Comparison of ENCODE assay signal across 14 cellular contexts in genomic region chr3:194824100-194824499, GRCh38.
"Had no signal": no experiment of that assay in that cellular context is flagged by ENCODE, and none has a peak within 500 bp of the region (broad histone marks: within the 10 kb centered on the region; RNA-seq: fewer than 3 reads in every experiment).

No MANE protein-coding gene starts in this region.

- H3K4me1 ChIP-seq: body of pancreas had no signal

- H3K27ac ChIP-seq: body of pancreas, epithelial cell of prostate, WERI-Rb-1 had no signal

- DNase-seq: activated CD4-positive, alpha-beta memory T cell treated with anti-CD3 and anti-CD28 coated beads for 36 hours; activated effector memory CD4-positive, alpha-beta T cell treated with Interleukin-2 at 50 U/mL for 16 hours; activated T-cell treated with anti-CD3 and anti-CD28 coated beads, Interleukin-2, amount 50 U/mL, for 4 hours; body of pancreas; cortex of kidney; effector memory CD8-positive, alpha-beta T cell; mesenchymal stem cell; occipital lobe; stimulated activated CD4-positive, alpha-beta T cell treated with anti-CD3 and anti-CD28 coated beads, Interleukin-1b, Interleukin-23, amount 100 ng/mL, for 48 hours; T-helper 17 cell; WERI-Rb-1 had no signal

- H3K27me3 ChIP-seq: body of pancreas had no signal

- H3K4me3 ChIP-seq: body of pancreas had no signal

- ATAC-seq: activated T-cell treated with anti-CD3 and anti-CD28 coated beads, Interleukin-2, amount 50 U/mL, for 4 hours; body of pancreas; effector memory CD8-positive, alpha-beta T cell; left lobe of liver; natural killer cell treated with Interleukin-12 subunit alpha and Interleukin-12 subunit beta and Interleukin-15 and Interleukin-18, amount 100 ng/mL, for 72 hours; T-helper 17 cell had no signal

- H3K9me3 ChIP-seq: body of pancreas had no signal

- H3K36me3 ChIP-seq: WERI-Rb-1 had no signal
